ENCODE assay signal across 8 cellular contexts in genomic region chr1:161158316-161159016, GRCh38. TPM values are rescaled to one million over a fixed set of nuclear protein-coding genes. Genes with fewer than 3 reads are reported as not detected.
DNase-seq lines count a peak whose midpoint lies in the region; ATAC-seq and TF ChIP-seq lines count a peak whose summit lies in the region.

No MANE protein-coding gene starts in this region.

- peak overlapping the region; percentile 87 for H3K4me3 Mint-ChIP-seq in MCF 10A (ENCODE audit: unreplicated experiment)

- ATAC-seq in HG03565 (IDR thresholded peaks at IDR 0.05; ENCODE audit: unreplicated experiment), result no peak

- TF ChIP-seq CTCF in MCF 10A (IDR thresholded peaks at IDR 0.05; ENCODE audit: unreplicated experiment), result no peak

- no peaks in the 10 kb centered on the region for H3K9me3 ChIP-seq in HUES48 (ENCODE audit: control insufficient read depth, insufficient read depth, low read length)
- H3K9me3 ChIP-seq in mucosa of rectum (ENCODE audit: control insufficient read depth in 2 of 2, low read length in 2 of 2), result no peaks in the 10 kb centered on the region

- no peaks in the 10 kb centered on the region for H3K27me3 ChIP-seq in ACC112 (ENCODE audit: insufficient read depth, low read length)
- no peaks in the 10 kb centered on the region for H3K27me3 ChIP-seq in HUES48 (ENCODE audit: control insufficient read depth, insufficient read depth, low read length)
- H3K27me3 ChIP-seq in mucosa of rectum (ENCODE audit: control insufficient read depth in 2 of 2, insufficient read depth in 2 of 2, low read length in 2 of 2), result no peaks in the 10 kb centered on the region

- peaks cover 44% of the 10 kb centered on the region for H3K36me3 Mint-ChIP-seq in MCF 10A (ENCODE audit: insufficient read depth, unreplicated experiment)

- H3K36me3 ChIP-seq in ACC112 (ENCODE audit: insufficient read depth, low read length), result peaks cover 6% of the 10 kb centered on the region; the same call in 1 of the 2 replicates
- H3K36me3 ChIP-seq in HUES48 (ENCODE audit: control insufficient read depth, insufficient read depth, low read length), result peaks cover 41% of the 10 kb centered on the region
- H3K36me3 ChIP-seq in mucosa of rectum (ENCODE audit: control insufficient read depth in 2 of 2, insufficient read depth in 2 of 2, low read length in 2 of 2), result peaks cover 16 to 28% of the 10 kb centered on the region in 2 donors

- DNase-seq in MCF 10A (ENCODE audit: unreplicated experiment) (no peak), medulla oblongata (ENCODE audit: extremely low spot score) (no peak), COLO829 (ENCODE audit: low spot score) (no peak)
- DNase-seq in stimulated activated naive CD4-positive, alpha-beta T cell (lab: John Stamatoyannopoulos, UW), result no peak

- H3K4me1 ChIP-seq in ACC112 (ENCODE audit: control insufficient read depth, insufficient read depth, low read length, unreplicated experiment) (peaks cover 20% of the 10 kb centered on the region), HUES48 (ENCODE audit: control insufficient read depth, insufficient read depth, low read length) (peaks cover 3% of the 10 kb centered on the region; the same call in 1 of the 2 replicates), mucosa of rectum (ENCODE audit: control insufficient read depth in 2 of 2, insufficient read depth in 2 of 2, low read length in 2 of 2) (peaks cover 16 to 22% of the 10 kb centered on the region in 2 donors)

- peak overlapping the region; percentile 92 for H2AFZ ChIP-seq in ACC112 (ENCODE audit: low read length, unreplicated experiment)

- no TSS peak for BruUV-seq in MCF 10A (replicated peaks; lab: Mats Ljungman, UMichigan)

- H3K27ac ChIP-seq in ACC112 (ENCODE audit: low read depth, low read length) (peak overlapping the region; percentile 37; the same call in 1 of the 2 replicates), HUES48 (ENCODE audit: low read depth, low read length) (peak overlapping the region; percentile 83), mucosa of rectum (ENCODE audit: low read depth in 2 of 2, low read length in 2 of 2) (peak overlapping the region; percentile 77 to 81)

- H3K9me3 Mint-ChIP-seq in MCF 10A (ENCODE audit: unreplicated experiment), result no peaks in the 10 kb centered on the region

- intact Hi-C loops in MCF 10A (cut with micrococcal nuclease), result no loop called here

- POLR2A ChIA-PET in MCF 10A (lab: Yijun Ruan, JAX), result interaction anchor here (0.6 to 3.5 kb wide), 13 partner anchors 9 to 229 kb away, joined by 3 to 23 read pairs (median 5); partner anchors contain the start of genes B4GALT3, DEDD, F11R and NDUFS2

- H3K9ac ChIP-seq in HUES48 (ENCODE audit: low read depth, low read length), result no peak overlapping the region
- peak overlapping the region; percentile 85 to 91 for H3K9ac ChIP-seq in mucosa of rectum (ENCODE audit: low read depth in 1 of 2, low read length in 2 of 2)

- H3K27me3 Mint-ChIP-seq in MCF 10A (ENCODE audit: insufficient read depth, unreplicated experiment), result no peaks in the 10 kb centered on the region

- CTCF ChIA-PET in MCF 10A (lab: Yijun Ruan, JAX), result interaction anchor here (0.6 to 2.4 kb wide), 18 partner anchors 8 to 1535 kb away, joined by 3 to 26 read pairs (median 3); partner anchors contain the start of genes DEDD, NIT1, PFDN2 and PPOX

- H3K4me3 ChIP-seq in ACC112 (ENCODE audit: low read depth, low read length) (peak overlapping the region; percentile 87), HUES48 (ENCODE audit: low read depth, low read length) (peak overlapping the region; percentile 78), mucosa of rectum (ENCODE audit: low read length in 2 of 2) (peak overlapping the region; percentile 90 to 94)

- peak overlapping the region; percentile 94 for H3K27ac Mint-ChIP-seq in MCF 10A (ENCODE audit: low read depth, unreplicated experiment)

- H3K4me1 Mint-ChIP-seq in MCF 10A (ENCODE audit: insufficient read depth, unreplicated experiment), result peaks cover 45% of the 10 kb centered on the region

- peaks cover 21% of the 10 kb centered on the region for H3K79me2 ChIP-seq in ACC112 (ENCODE audit: control insufficient read depth, insufficient read depth, low read length, unreplicated experiment)

RNA-seq across cellular contexts. Expression of gene USP21, which starts 0.8 kb away (rescaled TPM):
- total RNA-seq in MCF 10A (2022), result 33.8 and 36.6 TPM in 2 replicates

RNA-seq across cellular contexts. Expression of gene UFC1, which starts 4.7 kb away (rescaled TPM):
- 123 and 125 TPM in 2 replicates for total RNA-seq in MCF 10A (2022)

RNA-seq across cellular contexts. Expression of gene PPOX, which starts 7.8 kb away (rescaled TPM):
- total RNA-seq in MCF 10A (2022), result 30.3 and 32.4 TPM in 2 replicates

RNA-seq across cellular contexts. Expression of gene B4GALT3, which starts 18.8 kb away (rescaled TPM):
- 50.0 and 51.7 TPM in 2 replicates for total RNA-seq in MCF 10A (2022)

RNA-seq across cellular contexts. Expression of gene DEDD, which starts 26.0 kb away (rescaled TPM):
- total RNA-seq in MCF 10A (2022), result 63.1 and 73.6 TPM in 2 replicates
